8 cellular contexts compared by ENCODE assay signal in the genomic region with DNA sequence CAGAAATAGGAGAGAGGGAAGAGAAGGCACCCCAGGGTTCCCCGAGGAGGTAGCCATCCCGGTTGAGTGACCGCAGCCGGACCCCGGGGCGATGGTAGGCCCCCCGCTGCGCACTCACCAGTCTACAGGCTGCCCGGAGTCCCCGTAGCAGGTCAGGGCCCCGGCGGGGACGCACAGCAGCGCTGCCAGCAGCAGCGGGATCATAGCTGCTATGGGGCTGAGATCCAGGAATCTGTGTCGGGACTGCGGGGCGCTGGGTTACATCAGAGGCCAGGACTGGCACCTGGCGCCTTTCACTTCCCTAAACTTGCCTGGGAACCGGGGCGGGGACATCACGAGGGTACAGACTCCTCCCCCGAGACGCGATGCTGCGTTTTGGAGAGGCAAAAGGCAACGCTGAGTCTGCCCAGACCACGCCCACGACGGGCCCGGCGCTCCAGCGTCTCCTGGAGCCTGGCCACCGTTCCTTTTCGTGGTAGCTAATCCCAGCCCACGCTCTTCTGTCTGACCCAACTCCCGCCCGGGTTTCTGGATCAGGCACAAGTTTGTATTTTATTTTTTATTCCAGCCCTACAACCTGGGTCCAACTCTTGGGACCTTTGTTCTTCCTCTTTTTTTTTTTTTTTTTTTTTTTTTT. TPM values are rescaled to one million over a fixed set of nuclear protein-coding genes. Genes with fewer than 3 reads are reported as not detected.
DNase-seq lines count a peak whose midpoint lies in the region; ATAC-seq and TF ChIP-seq lines count a peak whose summit lies in the region.

Gene DNASE2 (minus strand): TSS at position 278 of the 637 bp plus-strand sequence. CDS start 74 bp downstream, at position 204.

- peak within 1 kb of the TSS; percentile 88 for H3K4me3 Mint-ChIP-seq in activated T-helper 2 cell treated with anti-CD3 and anti-CD28 coated beads, Interferon-gamma antibody, Interleukin-2, Interleukin-4, amounts not matched to agents 10 μg/mL and 5 μg/mL and 100 μg/mL, durations not matched to agents 14 hours and 24 hours and 36 hours (ENCODE audit: low read depth)
- H3K4me3 Mint-ChIP-seq in natural killer cell = peak within 1 kb of the TSS; percentile 89

- CTCF ChIA-PET in RWPE1 (lab: Yijun Ruan, JAX) = no interaction called here

- H3K9me3 Mint-ChIP-seq in activated T-helper 2 cell treated with anti-CD3 and anti-CD28 coated beads, Interferon-gamma antibody, Interleukin-2, Interleukin-4, amounts not matched to agents 10 μg/mL and 5 μg/mL and 100 μg/mL, durations not matched to agents 14 hours and 24 hours and 36 hours = peaks cover 5% of the 10 kb centered on the region
- no peaks in the 10 kb centered on the region for H3K9me3 Mint-ChIP-seq in natural killer cell

- ATAC-seq in GM21825 (IDR thresholded peaks at IDR 0.05; ENCODE audit: unreplicated experiment) (peak; percentile 78), natural killer cell (peak; percentile 77 to 80 (median 80))

- peak within 1 kb of the TSS; percentile 78 for H3K27ac Mint-ChIP-seq in activated T-helper 2 cell treated with anti-CD3 and anti-CD28 coated beads, Interferon-gamma antibody, Interleukin-2, Interleukin-4, amounts not matched to agents 10 μg/mL and 5 μg/mL and 100 μg/mL, durations not matched to agents 14 hours and 24 hours and 36 hours
- H3K27ac Mint-ChIP-seq in natural killer cell = peak within 1 kb of the TSS; percentile 65 to 81

- intact Hi-C loops in activated T-helper 2 cell treated with anti-CD3 and anti-CD28 coated beads, Interferon-gamma antibody, Interleukin-2, Interleukin-4, amounts not matched to agents 10 μg/mL and 5 μg/mL and 100 μg/mL, durations not matched to agents 14 hours and 24 hours and 36 hours (cut with micrococcal nuclease) = no loop called here
- intact Hi-C loops in natural killer cell (cut with micrococcal nuclease) = no loop called here

- H3K4me3 ChIP-seq in fibroblast of mammary gland (ENCODE audit: control insufficient read depth, low read depth, low read length) = peak within 1 kb of the TSS; percentile 79

- no peaks in the 10 kb centered on the region for H3K27me3 Mint-ChIP-seq in activated T-helper 2 cell treated with anti-CD3 and anti-CD28 coated beads, Interferon-gamma antibody, Interleukin-2, Interleukin-4, amounts not matched to agents 10 μg/mL and 5 μg/mL and 100 μg/mL, durations not matched to agents 14 hours and 24 hours and 36 hours (ENCODE audit: low read depth)
- no peaks in the 10 kb centered on the region for H3K27me3 Mint-ChIP-seq in natural killer cell (ENCODE audit: low read depth in 2 of 2)

- H3K27ac ChIP-seq in RWPE1 = peak within 1 kb of the TSS; percentile 87

- TF ChIP-seq CTCF in RWPE1 (conservative IDR thresholded peaks at IDR 0.05; ENCODE audit: low read depth) (no peak), fibroblast of mammary gland (conservative IDR thresholded peaks at IDR 0.05; ENCODE audit: control insufficient read depth, insufficient read depth, low read depth, low read length) (no peak), natural killer cell (IDR thresholded peaks at IDR 0.05) (no peak)

- POLR2A ChIA-PET in RWPE1 (lab: Yijun Ruan, JAX; ENCODE audit: low non-redundant PET) = interaction anchor here (0.6 to 1.0 kb wide), 4 partner anchors 10 to 61 kb away, joined by 4 to 11 read pairs (median 7); no protein-coding TSS in a partner anchor

- H3K4me1 Mint-ChIP-seq in activated T-helper 2 cell treated with anti-CD3 and anti-CD28 coated beads, Interferon-gamma antibody, Interleukin-2, Interleukin-4, amounts not matched to agents 10 μg/mL and 5 μg/mL and 100 μg/mL, durations not matched to agents 14 hours and 24 hours and 36 hours (ENCODE audit: low read depth) = peaks cover 16% of the 10 kb centered on the region
- H3K4me1 Mint-ChIP-seq in natural killer cell = peaks cover 23 to 35% of the 10 kb centered on the region in 2 donors

- DNase-seq in DMS79 (lab: John Stamatoyannopoulos, UW) (peak; percentile 98), Kasumi-1 (lab: John Stamatoyannopoulos, UW) (peak; percentile 95 to 96), RWPE1 (ENCODE audit: low spot score) (peak; percentile 98), fibroblast of mammary gland (ENCODE audit: low read depth) (peak; percentile 94), natural killer cell (peak; percentile 69)
- DNase-seq in activated T-helper 2 cell treated with anti-CD3 and anti-CD28 coated beads, Interferon-gamma antibody, Interleukin-2, Interleukin-4, amounts not matched to agents 10 μg/mL and 5 μg/mL and 100 μg/mL, durations not matched to agents 14 hours and 24 hours and 36 hours (ENCODE audit: low spot score) = peak; percentile 89
- peak; percentile 87 for DNase-seq in stimulated activated naive CD4-positive, alpha-beta T cell treated with Interleukin-2 at 50 U/mL for 16 hours (lab: John Stamatoyannopoulos, UW)

- peaks cover 18% of the 10 kb centered on the region for H3K36me3 Mint-ChIP-seq in activated T-helper 2 cell treated with anti-CD3 and anti-CD28 coated beads, Interferon-gamma antibody, Interleukin-2, Interleukin-4, amounts not matched to agents 10 μg/mL and 5 μg/mL and 100 μg/mL, durations not matched to agents 14 hours and 24 hours and 36 hours (ENCODE audit: low read depth)
- H3K36me3 Mint-ChIP-seq in natural killer cell = no peaks in the 10 kb centered on the region

RNA-seq across cellular contexts. Expression of gene DNASE2, which starts in this region (rescaled TPM):
- total RNA-seq in activated T-helper 2 cell treated with anti-CD3 and anti-CD28 coated beads, Interferon-gamma antibody, Interleukin-2, Interleukin-4, amounts not matched to agents 10 μg/mL and 5 μg/mL and 100 μg/mL, durations not matched to agents 14 hours and 24 hours and 36 hours = 21.9 and 25.6 TPM in 2 replicates
- 10 to 100 TPM; 28.3 to 31.7 (median 31.2) TPM for total RNA-seq in natural killer cell

Comparison
In these comparisons a context has a peak if more than half of its experiments do, and no peak if none do; other contexts are left out.
1. Peak in every context shown above with its lines: DNase-seq, ATAC-seq, H3K4me3 ChIP-seq and H3K27ac ChIP-seq.